In genomic region chr6:156348376-156348775, GRCh38 we compare ENCODE assay signal across 20 cellular contexts.
DNase-seq lines count a peak whose midpoint lies in the region; ATAC-seq and TF ChIP-seq lines count a peak whose summit lies in the region.
"Had no signal": no experiment of that assay in that cellular context is flagged by ENCODE, and none has a peak within 500 bp of the region (broad histone marks: within the 10 kb centered on the region; RNA-seq: fewer than 3 reads in every experiment).

No MANE protein-coding gene starts in this region.

- TF ChIP-seq CTCF in left ventricle myocardium inferior (IDR thresholded peaks at IDR 0.05; ENCODE audit: borderline replicate concordance) (no peak), thoracic aorta (IDR thresholded peaks at IDR 0.05) (no peak), nephron progenitor cell (IDR thresholded peaks at IDR 0.05) (no peak)

- no peaks in the 10 kb centered on the region for H3K36me3 ChIP-seq in left ventricle myocardium inferior
- no peaks in the 10 kb centered on the region for H3K36me3 ChIP-seq in thoracic aorta
- no peaks in the 10 kb centered on the region for H3K36me3 ChIP-seq in CD4-positive, alpha-beta memory T cell (ENCODE audit: insufficient read depth, low read length)
- H3K36me3 ChIP-seq: esophagus squamous epithelium, gastroesophageal sphincter had no signal

- peak overlapping the region; percentile 23 for H3K4me3 ChIP-seq in left ventricle myocardium inferior
- H3K4me3 ChIP-seq in thoracic aorta: peak overlapping the region; percentile 4
- H3K4me3 ChIP-seq in CD4-positive, alpha-beta memory T cell (ENCODE audit: low read length in 2 of 2): no peak overlapping the region
- H3K4me3 ChIP-seq: esophagus squamous epithelium, gastroesophageal sphincter had no signal

- H3K27me3 Mint-ChIP-seq in effector memory CD8-positive, alpha-beta T cell: peaks cover 0 to 4% of the 10 kb centered on the region in 2 donors
- peaks cover 18% of the 10 kb centered on the region for H3K27me3 Mint-ChIP-seq in nephron progenitor cell (ENCODE audit: low read depth, poor library complexity)
- peaks cover 0 to 2% of the 10 kb centered on the region in 2 donors for H3K27me3 Mint-ChIP-seq in CD4-positive, alpha-beta memory T cell
- H3K27me3 Mint-ChIP-seq: activated naive CD4-positive, alpha-beta T cell treated with anti-CD3 and anti-CD28 coated beads, Interleukin-2, amount 10 ng/mL, durations not matched to agents 7 days and 5 days had no signal

- DNase-seq in left ventricle myocardium inferior: no peak
- no peak for DNase-seq in Right ventricle myocardium superior
- peak; percentile 83 for DNase-seq in NCI-H146 (lab: John Stamatoyannopoulos, UW)
- DNase-seq in dermis blood vessel endothelial cell: peak; percentile 87
- DNase-seq in thoracic aorta (ENCODE audit: low spot score): no peak
- DNase-seq in effector memory CD8-positive, alpha-beta T cell: no peak
- no peak for DNase-seq in nephron progenitor cell
- no peak for DNase-seq in CD4-positive, alpha-beta memory T cell
- DNase-seq: activated naive CD4-positive, alpha-beta T cell treated with anti-CD3 and anti-CD28 coated beads, Interleukin-2, amount 10 ng/mL, durations not matched to agents 7 days and 5 days; activated T-cell treated with anti-CD3 and anti-CD28 coated beads, Interleukin-2, amount 50 U/mL, for 72 hours; anterior cingulate cortex; central memory CD4-positive, alpha-beta T cell; effector CD4-positive, alpha-beta T cell; esophagus squamous epithelium; HCEC 1CT; left colon; midbrain; NCI-H446 had no signal

- intact Hi-C loops in left ventricle myocardium inferior (cut with micrococcal nuclease): no loop called here
- intact Hi-C loops in Right ventricle myocardium superior (cut with DNase I): no loop called here
- intact Hi-C loops in CD4-positive, alpha-beta memory T cell (cut with micrococcal nuclease): no loop called here

- no peak overlapping the region for H3K27ac Mint-ChIP-seq in effector memory CD8-positive, alpha-beta T cell
- no peak overlapping the region for H3K27ac Mint-ChIP-seq in nephron progenitor cell
- H3K27ac Mint-ChIP-seq in CD4-positive, alpha-beta memory T cell: no peak overlapping the region
- H3K27ac Mint-ChIP-seq: activated naive CD4-positive, alpha-beta T cell treated with anti-CD3 and anti-CD28 coated beads, Interleukin-2, amount 10 ng/mL, durations not matched to agents 7 days and 5 days; activated T-cell treated with anti-CD3 and anti-CD28 coated beads, Interleukin-2, amount 50 U/mL, for 72 hours; nephron had no signal

- H3K4me1 ChIP-seq in left ventricle myocardium inferior (peaks cover 9% of the 10 kb centered on the region), thoracic aorta (ENCODE audit: control insufficient read depth in 1 of 2, low read depth in 2 of 2) (no peaks in the 10 kb centered on the region)
- H3K4me1 ChIP-seq in CD4-positive, alpha-beta memory T cell (ENCODE audit: insufficient read depth, low read length): no peaks in the 10 kb centered on the region
- H3K4me1 ChIP-seq: gastroesophageal sphincter had no signal

- no peaks in the 10 kb centered on the region for H3K36me3 Mint-ChIP-seq in effector memory CD8-positive, alpha-beta T cell (ENCODE audit: insufficient read depth)
- H3K36me3 Mint-ChIP-seq in nephron progenitor cell (ENCODE audit: low read depth): no peaks in the 10 kb centered on the region
- H3K36me3 Mint-ChIP-seq in CD4-positive, alpha-beta memory T cell: no peaks in the 10 kb centered on the region
- H3K36me3 Mint-ChIP-seq: activated naive CD4-positive, alpha-beta T cell treated with anti-CD3 and anti-CD28 coated beads, Interleukin-2, amount 10 ng/mL, durations not matched to agents 7 days and 5 days had no signal

- CTCF ChIA-PET in CD4-positive, alpha-beta memory T cell (lab: Charles Lee; ENCODE audit: partially characterized antibody): no interaction called here

- no peaks in the 10 kb centered on the region for H3K9me3 ChIP-seq in left ventricle myocardium inferior (replicated peaks)
- H3K9me3 ChIP-seq in thoracic aorta: no peaks in the 10 kb centered on the region
- no peaks in the 10 kb centered on the region for H3K9me3 ChIP-seq in CD4-positive, alpha-beta memory T cell (ENCODE audit: control insufficient read depth in 1 of 2, low read length in 2 of 2)
- H3K9me3 ChIP-seq: esophagus squamous epithelium, gastroesophageal sphincter had no signal

- H3K27me3 ChIP-seq in left ventricle myocardium inferior (ENCODE audit: low read depth) (peaks cover 5% of the 10 kb centered on the region), thoracic aorta (replicated peaks; ENCODE audit: insufficient read depth) (no peaks in the 10 kb centered on the region)
- H3K27me3 ChIP-seq in CD4-positive, alpha-beta memory T cell (ENCODE audit: insufficient read depth, low read length): no peaks in the 10 kb centered on the region
- H3K27me3 ChIP-seq: esophagus squamous epithelium had no signal

- no peaks in the 10 kb centered on the region for H3K9me3 Mint-ChIP-seq in effector memory CD8-positive, alpha-beta T cell
- H3K9me3 Mint-ChIP-seq in nephron progenitor cell: no peaks in the 10 kb centered on the region
- no peaks in the 10 kb centered on the region for H3K9me3 Mint-ChIP-seq in CD4-positive, alpha-beta memory T cell
- H3K9me3 Mint-ChIP-seq: activated naive CD4-positive, alpha-beta T cell treated with anti-CD3 and anti-CD28 coated beads, Interleukin-2, amount 10 ng/mL, durations not matched to agents 7 days and 5 days; activated T-cell treated with anti-CD3 and anti-CD28 coated beads, Interleukin-2, amount 50 U/mL, for 72 hours; nephron had no signal

- H3K27ac ChIP-seq in left ventricle myocardium inferior (replicated peaks) (peak overlapping the region; percentile 42), thoracic aorta (no peak overlapping the region)
- H3K27ac ChIP-seq in CD4-positive, alpha-beta memory T cell (ENCODE audit: low read depth, low read length): no peak overlapping the region
- H3K27ac ChIP-seq: gastroesophageal sphincter had no signal

- H3K4me3 Mint-ChIP-seq in effector memory CD8-positive, alpha-beta T cell: no peak overlapping the region
- no peak overlapping the region for H3K4me3 Mint-ChIP-seq in nephron progenitor cell
- no peak overlapping the region for H3K4me3 Mint-ChIP-seq in CD4-positive, alpha-beta memory T cell
- H3K4me3 Mint-ChIP-seq: activated naive CD4-positive, alpha-beta T cell treated with anti-CD3 and anti-CD28 coated beads, Interleukin-2, amount 10 ng/mL, durations not matched to agents 7 days and 5 days; activated T-cell treated with anti-CD3 and anti-CD28 coated beads, Interleukin-2, amount 50 U/mL, for 72 hours; nephron had no signal

- no peaks in the 10 kb centered on the region for H3K4me1 Mint-ChIP-seq in effector memory CD8-positive, alpha-beta T cell (ENCODE audit: low read depth in 2 of 2)
- H3K4me1 Mint-ChIP-seq in nephron progenitor cell: no peaks in the 10 kb centered on the region
- no peaks in the 10 kb centered on the region for H3K4me1 Mint-ChIP-seq in CD4-positive, alpha-beta memory T cell
- H3K4me1 Mint-ChIP-seq: nephron had no signal

- no peak for ATAC-seq in Right ventricle myocardium superior (ENCODE audit: poor library complexity)
- no peak for ATAC-seq in thoracic aorta (ENCODE audit: insufficient number of reproducible peaks, low FRiP score, low read depth)
- no peak for ATAC-seq in effector memory CD8-positive, alpha-beta T cell (replicated peaks)
- ATAC-seq: activated T-cell treated with anti-CD3 and anti-CD28 coated beads, Interleukin-2, amount 50 U/mL, for 72 hours; gastroesophageal sphincter; left colon had no signal

- POLR2A ChIA-PET in CD4-positive, alpha-beta memory T cell (lab: Charles Lee; ENCODE audit: partially characterized antibody): no interaction called here

Comparison
In these comparisons a context has a peak if more than half of its experiments do, and no peak if none do; other contexts are left out.
1. DNase-seq: peak in NCI-H146 (single experiment) and dermis blood vessel endothelial cell (single experiment); none in left ventricle myocardium inferior (single experiment), Right ventricle myocardium superior (single experiment), thoracic aorta (single experiment), effector memory CD8-positive, alpha-beta T cell (0 of 3), nephron progenitor cell (single experiment) and CD4-positive, alpha-beta memory T cell (0 of 5).
2. H3K4me3 ChIP-seq: peak in left ventricle myocardium inferior (single experiment) and thoracic aorta (single experiment); none in CD4-positive, alpha-beta memory T cell (0 of 2).